22 cellular contexts compared by ENCODE assay signal in genomic region chr7:18515067-18515466, GRCh38. TPM values are rescaled to one million over a fixed set of nuclear protein-coding genes. Genes with fewer than 3 reads are reported as not detected.
DNase-seq lines count a peak whose midpoint lies in the region; ATAC-seq, FAIRE-seq and TF ChIP-seq lines count a peak whose summit lies in the region.
"Had no signal": no experiment of that assay in that cellular context is flagged by ENCODE, and none has a peak within 500 bp of the region (broad histone marks: within the 10 kb centered on the region; RNA-seq: fewer than 3 reads in every experiment).

No MANE protein-coding gene starts in this region.

- DNase-seq in AG10803 (ENCODE audit: low read depth) (peak; percentile 54), IMR-90 (peak; percentile 67), keratinocyte (ENCODE audit: low read depth, low spot score) (no peak), activated T-cell treated with anti-CD3 and anti-CD28 coated beads for 4 hours (no peak)
- DNase-seq in activated CD4-positive, alpha-beta T cell treated with anti-CD3 and anti-CD28 coated beads for 36 hours, result no peak
- DNase-seq in activated T-cell treated with anti-CD3 and anti-CD28 coated beads, Interleukin-2, amount 50 U/mL, for 48 hours, result no peak
- DNase-seq: activated CD4-positive, alpha-beta memory T cell treated with anti-CD3 and anti-CD28 coated beads, Interleukin-2, amount 10 ng/mL, durations not matched to agents 7 days and 5 days; activated naive CD8-positive, alpha-beta T cell treated with anti-CD3 and anti-CD28 coated beads, Interleukin-2, amount 10 ng/mL, durations not matched to agents 7 days and 5 days; activated T-cell treated with anti-CD3 and anti-CD28 coated beads, Interleukin-2, amount 50 U/mL, for 72 hours; CD8-positive, alpha-beta memory T cell; DND-41; endodermal cell; gastrocnemius medialis; KG1; NCI-H1105 treated with DMSO at 0.1 percent for 48 hours; NCI-H2171 treated with DMSO at 0.1 percent for 48 hours; ovary; RPMI8226; stimulated activated CD4-positive, alpha-beta T cell treated with anti-CD3 and anti-CD28 coated beads, Interleukin-2, amount 100 ng/mL, for 24 hours had no signal

- TF ChIP-seq POLR2A in IMR-90 (IDR thresholded peaks at IDR 0.05; ENCODE audit: low read depth, low read length), result no peak

- CTCF ChIA-PET in IMR-90 (lab: Yijun Ruan, JAX), result interaction anchor here (0.6 to 0.9 kb wide), 2 partner anchors 68 to 160 kb away, joined by 3 read pairs; no protein-coding TSS in a partner anchor
- CTCF ChIA-PET in activated CD4-positive, alpha-beta T cell treated with anti-CD3 and anti-CD28 coated beads for 36 hours (lab: Charles Lee), result no interaction called here

- H3K9me3 Mint-ChIP-seq in brain, result no peaks in the 10 kb centered on the region
- no peaks in the 10 kb centered on the region for H3K9me3 Mint-ChIP-seq in activated CD4-positive, alpha-beta T cell treated with anti-CD3 and anti-CD28 coated beads for 36 hours (ENCODE audit: low read depth)
- H3K9me3 Mint-ChIP-seq: activated CD4-positive, alpha-beta memory T cell treated with anti-CD3 and anti-CD28 coated beads, Interleukin-2, amount 10 ng/mL, durations not matched to agents 7 days and 5 days; activated T-cell treated with anti-CD3 and anti-CD28 coated beads, Interleukin-2, amount 50 U/mL, for 72 hours; CD8-positive, alpha-beta memory T cell; endodermal cell had no signal

- peaks cover 4% of the 10 kb centered on the region for H3K36me3 Mint-ChIP-seq in brain
- no peaks in the 10 kb centered on the region for H3K36me3 Mint-ChIP-seq in activated CD4-positive, alpha-beta T cell treated with anti-CD3 and anti-CD28 coated beads for 36 hours (ENCODE audit: low read depth)
- H3K36me3 Mint-ChIP-seq: activated naive CD8-positive, alpha-beta T cell treated with anti-CD3 and anti-CD28 coated beads, Interleukin-2, amount 10 ng/mL, durations not matched to agents 7 days and 5 days; CD8-positive, alpha-beta memory T cell had no signal

- peak overlapping the region; percentile 71; the same call in 1 of the 2 replicates for H3K4ac ChIP-seq in IMR-90 (ENCODE audit: low read depth, low read length)

- no CpG with 5 or more reads among the region's 2 CpGs for WGBS in IMR-90 (ENCODE audit: extremely low coverage in 2 of 2, insufficient read length in 1 of 2), 2 experiments

- H3K14ac ChIP-seq in IMR-90 (replicated peaks; ENCODE audit: low read depth, low read length), result 0 out of 2 replicates have a peak overlapping the region, but pooled peaks have one; percentile 81

- no peak for TF ChIP-seq CTCF in AG10803 (conservative IDR thresholded peaks at IDR 0.05; ENCODE audit: low read length)
- no peak for TF ChIP-seq CTCF in IMR-90 (conservative IDR thresholded peaks at IDR 0.05; ENCODE audit: low read depth, low read length)
- TF ChIP-seq CTCF in brain (conservative IDR thresholded peaks at IDR 0.05), result no peak
- no peak for TF ChIP-seq CTCF in keratinocyte (optimal IDR thresholded peaks at IDR 0.05 in 1 of 3, IDR thresholded peaks at IDR 0.05 in 1 of 3, conservative IDR thresholded peaks at IDR 0.05 in 1 of 3; ENCODE audit: extremely low read depth in 1 of 3, insufficient read depth in 2 of 3, low read length in 3 of 3)

- H3K36me3 ChIP-seq in IMR-90 (ENCODE audit: control insufficient read depth, insufficient read depth, low read length) (no peaks in the 10 kb centered on the region), keratinocyte (ENCODE audit: control insufficient read depth in 2 of 2, extremely low read depth in 1 of 2, insufficient read depth in 2 of 2, low read length in 2 of 2) (peaks cover 0 to 2% of the 10 kb centered on the region in 2 experiments)
- H3K36me3 ChIP-seq: gastrocnemius medialis, ovary had no signal

- peak overlapping the region; percentile 98; the same call in 1 of the 2 replicates for H4K5ac ChIP-seq in IMR-90 (ENCODE audit: low read depth, low read length)

- H3K27ac ChIP-seq in IMR-90 (ENCODE audit: insufficient read depth, low read length) (no peak overlapping the region), keratinocyte (ENCODE audit: control insufficient read depth, insufficient read depth, low read length) (no peak overlapping the region)
- H3K27ac ChIP-seq: HL-60, ovary had no signal

- peaks cover 3 to 15% of the 10 kb centered on the region in 2 experiments; a peak in 2 of 4 replicates for H3K79me1 ChIP-seq in IMR-90 (ENCODE audit: low read depth in 1 of 2, low read length in 2 of 2)

- H3K4me1 ChIP-seq in IMR-90 (ENCODE audit: control insufficient read depth, insufficient read depth, low read length) (peaks cover 2% of the 10 kb centered on the region; the same call in 1 of the 2 replicates), keratinocyte (ENCODE audit: control insufficient read depth, extremely low read depth, insufficient read depth, low read length) (peaks cover 11% of the 10 kb centered on the region)

- in situ Hi-C loops in IMR-90 (cut with MboI; ENCODE audit: low sequenced_read_pairs), result no loop called here

- no peak overlapping the region for H3K56ac ChIP-seq in IMR-90 (ENCODE audit: extremely low read depth, insufficient read depth, low read length)

- H2AK5ac ChIP-seq in IMR-90 (ENCODE audit: low read depth, low read length), result peak overlapping the region; percentile 77; the same call in 1 of the 2 replicates

- no peak overlapping the region for H3K4me3 ChIP-seq in AG10803 (ENCODE audit: low read length)
- H3K4me3 ChIP-seq in IMR-90 (ENCODE audit: insufficient read depth, low read depth, low read length), result no peak overlapping the region
- H3K4me3 ChIP-seq in keratinocyte (ENCODE audit: control insufficient read depth in 2 of 3, extremely low read depth in 1 of 3, insufficient read depth in 2 of 3, low read depth in 1 of 3, low read length in 3 of 3), result no peak overlapping the region
- H3K4me3 ChIP-seq: gastrocnemius medialis, ovary had no signal

- peak overlapping the region in 2 of 5 experiments; percentile 70 to 75 for H3K4me3 Mint-ChIP-seq in brain
- no peak overlapping the region for H3K4me3 Mint-ChIP-seq in activated CD4-positive, alpha-beta T cell treated with anti-CD3 and anti-CD28 coated beads for 36 hours
- H3K4me3 Mint-ChIP-seq: activated CD4-positive, alpha-beta memory T cell treated with anti-CD3 and anti-CD28 coated beads, Interleukin-2, amount 10 ng/mL, durations not matched to agents 7 days and 5 days; activated naive CD8-positive, alpha-beta T cell treated with anti-CD3 and anti-CD28 coated beads, Interleukin-2, amount 10 ng/mL, durations not matched to agents 7 days and 5 days; activated T-cell treated with anti-CD3 and anti-CD28 coated beads, Interleukin-2, amount 50 U/mL, for 72 hours; CD8-positive, alpha-beta memory T cell; endodermal cell had no signal

- no peaks in the 10 kb centered on the region for H3K9me3 ChIP-seq in IMR-90 (ENCODE audit: control insufficient read depth, insufficient read depth, low read length)
- no peaks in the 10 kb centered on the region for H3K9me3 ChIP-seq in keratinocyte (ENCODE audit: control insufficient read depth, low read depth, low read length)
- H3K9me3 ChIP-seq: gastrocnemius medialis, ovary had no signal

- H3K27ac Mint-ChIP-seq in brain, result peak overlapping the region in 4 of 5 experiments; percentile 62 to 97 (median 82)
- no peak overlapping the region for H3K27ac Mint-ChIP-seq in activated CD4-positive, alpha-beta T cell treated with anti-CD3 and anti-CD28 coated beads for 36 hours
- H3K27ac Mint-ChIP-seq: activated CD4-positive, alpha-beta memory T cell treated with anti-CD3 and anti-CD28 coated beads, Interleukin-2, amount 10 ng/mL, durations not matched to agents 7 days and 5 days; activated naive CD8-positive, alpha-beta T cell treated with anti-CD3 and anti-CD28 coated beads, Interleukin-2, amount 10 ng/mL, durations not matched to agents 7 days and 5 days; activated T-cell treated with anti-CD3 and anti-CD28 coated beads, Interleukin-2, amount 50 U/mL, for 72 hours; CD8-positive, alpha-beta memory T cell; endodermal cell had no signal

- peak overlapping the region; percentile 69; the same call in 1 of the 2 replicates for H3K18ac ChIP-seq in IMR-90 (ENCODE audit: low read depth, low read length)

- POLR2A ChIA-PET in IMR-90 (lab: Charles Lee; ENCODE audit: unreplicated experiment), result no interaction called here
- POLR2A ChIA-PET in activated CD4-positive, alpha-beta T cell treated with anti-CD3 and anti-CD28 coated beads for 36 hours (lab: Charles Lee), result no interaction called here

- no peak for FAIRE-seq in keratinocyte (lab: Jason Lieb, UNC)

- H2BK120ac ChIP-seq in IMR-90 (ENCODE audit: low read depth, low read length), result peak overlapping the region; percentile 81; the same call in 1 of the 2 replicates

- peak overlapping the region in 1 of 2 experiments; percentile 84; a peak in 1 of 4 replicates for H4K8ac ChIP-seq in IMR-90 (ENCODE audit: low read depth in 2 of 2, low read length in 2 of 2)

- H4K20me1 ChIP-seq in IMR-90 (ENCODE audit: insufficient read depth, low read length) (no peaks in the 10 kb centered on the region), keratinocyte (ENCODE audit: control insufficient read depth, extremely low read depth, insufficient read depth, low read length) (no peaks in the 10 kb centered on the region)

- peak; percentile 53 for ATAC-seq in IMR-90 (ENCODE audit: low read depth)
- no peak for ATAC-seq in activated CD4-positive, alpha-beta T cell treated with anti-CD3 and anti-CD28 coated beads for 36 hours
- ATAC-seq in GM19397 (IDR thresholded peaks at IDR 0.05; ENCODE audit: unreplicated experiment), result no peak
- ATAC-seq: activated T-cell treated with anti-CD3 and anti-CD28 coated beads, Interleukin-2, amount 50 U/mL, for 72 hours; gastrocnemius medialis had no signal

- H2BK5ac ChIP-seq in IMR-90 (ENCODE audit: low read depth, low read length, poor library complexity, severe bottlenecking), result peak overlapping the region; percentile 81

- TF ChIP-seq RAD21 in IMR-90 (IDR thresholded peaks at IDR 0.05; ENCODE audit: low read length), result no peak

- H4K91ac ChIP-seq in IMR-90 (ENCODE audit: insufficient read depth, low read depth, low read length), result no peak overlapping the region

- no TSS peak for BruUV-seq in IMR-90 (replicated peaks; lab: Mats Ljungman, UMichigan)

- no peak overlapping the region for H3K9ac ChIP-seq in IMR-90 (ENCODE audit: low read depth, low read length)
- H3K9ac ChIP-seq in keratinocyte (ENCODE audit: control insufficient read depth, extremely low read depth, insufficient read depth, low read length), result no peak overlapping the region

- H2AFZ ChIP-seq in IMR-90 (replicated peaks; ENCODE audit: low read length, poor library complexity), result no peak overlapping the region
- H2AFZ ChIP-seq in keratinocyte (ENCODE audit: control insufficient read depth, low read length), result no peak overlapping the region

- H3K9me1 ChIP-seq in IMR-90 (ENCODE audit: insufficient read depth, low read length) (no peaks in the 10 kb centered on the region), keratinocyte (ENCODE audit: control insufficient read depth, extremely low read depth, insufficient read depth, low read length) (no peaks in the 10 kb centered on the region)

- H3K4me2 ChIP-seq in IMR-90 (ENCODE audit: low read depth, low read length) (peak overlapping the region; percentile 73; the same call in 1 of the 2 replicates), keratinocyte (ENCODE audit: control insufficient read depth, extremely low read depth, insufficient read depth, low read depth, low read length) (peak overlapping the region; percentile 14)

- no peaks in the 10 kb centered on the region for H3K27me3 Mint-ChIP-seq in brain
- H3K27me3 Mint-ChIP-seq in activated CD4-positive, alpha-beta T cell treated with anti-CD3 and anti-CD28 coated beads for 36 hours, result no peaks in the 10 kb centered on the region
- H3K27me3 Mint-ChIP-seq: activated CD4-positive, alpha-beta memory T cell treated with anti-CD3 and anti-CD28 coated beads, Interleukin-2, amount 10 ng/mL, durations not matched to agents 7 days and 5 days; activated naive CD8-positive, alpha-beta T cell treated with anti-CD3 and anti-CD28 coated beads, Interleukin-2, amount 10 ng/mL, durations not matched to agents 7 days and 5 days; CD8-positive, alpha-beta memory T cell had no signal

- peaks cover 34% of the 10 kb centered on the region for H3K4me1 Mint-ChIP-seq in brain
- no peaks in the 10 kb centered on the region for H3K4me1 Mint-ChIP-seq in activated CD4-positive, alpha-beta T cell treated with anti-CD3 and anti-CD28 coated beads for 36 hours
- H3K4me1 Mint-ChIP-seq: activated CD4-positive, alpha-beta memory T cell treated with anti-CD3 and anti-CD28 coated beads, Interleukin-2, amount 10 ng/mL, durations not matched to agents 7 days and 5 days; activated naive CD8-positive, alpha-beta T cell treated with anti-CD3 and anti-CD28 coated beads, Interleukin-2, amount 10 ng/mL, durations not matched to agents 7 days and 5 days; CD8-positive, alpha-beta memory T cell had no signal

- intact Hi-C loops in IMR-90 (cut with micrococcal nuclease), result no loop called here
- intact Hi-C loops in activated CD4-positive, alpha-beta T cell treated with anti-CD3 and anti-CD28 coated beads for 36 hours (cut with DNase I, micrococcal nuclease), result no loop called here

- no peak overlapping the region for H2BK15ac ChIP-seq in IMR-90 (ENCODE audit: low read depth, low read length)

- H3K23ac ChIP-seq in IMR-90 (ENCODE audit: low read depth, low read length), result peak overlapping the region; percentile 87; the same call in 1 of the 2 replicates

- H2AK9ac ChIP-seq in IMR-90 (replicated peaks; ENCODE audit: low read depth, low read length, poor library complexity), result no peak overlapping the region

- H3K27me3 ChIP-seq in IMR-90 (ENCODE audit: control insufficient read depth, insufficient read depth, low read length) (no peaks in the 10 kb centered on the region), keratinocyte (ENCODE audit: control insufficient read depth, extremely low read depth, insufficient read depth, low read length) (no peaks in the 10 kb centered on the region)
- H3K27me3 ChIP-seq: gastrocnemius medialis, ovary had no signal

- dilution Hi-C loops in IMR-90 (cut with HindIII; ENCODE audit: low sequenced_read_pairs, unreplicated experiment), result no loop called here
- dilution Hi-C loops in keratinocyte (cut with MboI; ENCODE audit: extremely low pct_ligation_motif_present, low sequenced_read_pairs), result no loop called here

- H2BK20ac ChIP-seq in IMR-90 (ENCODE audit: low read depth, low read length), result peak overlapping the region; percentile 80; the same call in 1 of the 2 replicates

- peaks cover 57% of the 10 kb centered on the region for H3K79me2 ChIP-seq in keratinocyte (ENCODE audit: control insufficient read depth, insufficient read depth, low read length)

RNA-seq across cellular contexts. Expression of gene HDAC9, which starts 19.5 kb away (rescaled TPM):
- total RNA-seq in IMR-90 (2012; rRNA removed), result 24.2 and 24.7 TPM in 2 replicates
- polyA plus RNA-seq in IMR-90 (2012; rRNA removed) (4.3 TPM in 2 replicates), brain (ENCODE audit: insufficient read depth, low read depth, low replicate concordance) (18.5 TPM), keratinocyte (24.6 to 31.2 TPM (median 28.8 TPM) in 3 replicates)
- polyA plus RNA-seq in IMR-90 (2012; cell fraction: cytosol; rRNA removed), result 1.3 and 1.4 TPM in 2 replicates
- 2.1 and 8.5 TPM in 2 replicates for polyA plus RNA-seq in IMR-90 (2012; cell fraction: nucleus; rRNA removed; ENCODE audit: low replicate concordance)
- 64.0 TPM for polyA plus RNA-seq in keratinocyte (2011; ENCODE audit: low read depth)
- polyA plus RNA-seq in keratinocyte (2011; cell fraction: cytosol; rRNA removed), result 20.4 and 33.1 TPM in 2 replicates
- 34.0 and 40.7 TPM in 2 replicates for polyA plus RNA-seq in keratinocyte (2011; cell fraction: nucleus; rRNA removed)
- 21.0 and 26.7 TPM in 2 replicates for polyA plus RNA-seq in keratinocyte (2012; ENCODE audit: low replicate concordance)
- polyA minus RNA-seq in keratinocyte, result 41.8 to 115 TPM (median 100 TPM) in 3 replicates
- 37.8 TPM for polyA minus RNA-seq in keratinocyte (2011; cell fraction: cytosol; rRNA and poly(A)+ RNA removed)
- 111 and 204 TPM in 2 replicates for polyA minus RNA-seq in keratinocyte (2011; cell fraction: nucleus; rRNA and poly(A)+ RNA removed)
- under 1 TPM; 0.69 to 0.94 TPM for total RNA-seq in activated CD4-positive, alpha-beta T cell treated with anti-CD3 and anti-CD28 coated beads for 36 hours

Comparison
In these comparisons a context has a peak if more than half of its experiments do, and no peak if none do; other contexts are left out.
1. DNase-seq: peak in AG10803 (single experiment) and IMR-90 (single experiment); none in keratinocyte (single experiment), activated CD4-positive, alpha-beta T cell treated with anti-CD3 and anti-CD28 coated beads for 36 hours (single experiment), activated T-cell treated with anti-CD3 and anti-CD28 coated beads, Interleukin-2, amount 50 U/mL, for 48 hours (0 of 2) and activated T-cell treated with anti-CD3 and anti-CD28 coated beads for 4 hours (single experiment).